In genomic region chr2:239934571-239935171, GRCh38 we compare ENCODE assay signal across 8 cellular contexts.
DNase-seq lines count a peak whose midpoint lies in the region; ATAC-seq and TF ChIP-seq lines count a peak whose summit lies in the region.

No MANE protein-coding gene starts in this region.

- no peaks in the 10 kb centered on the region for H3K36me3 Mint-ChIP-seq in CD4-positive, alpha-beta T cell (ENCODE audit: low read depth)

- CTCF ChIA-PET in CD4-positive, alpha-beta T cell (lab: Charles Lee), result interaction anchor here (0.8 to 1.7 kb wide), 9 partner anchors 8 to 62 kb away, joined by 3 to 6 read pairs (median 4); no protein-coding TSS in a partner anchor

- H3K27ac Mint-ChIP-seq in CD4-positive, alpha-beta T cell, result no peak overlapping the region

- H3K27me3 ChIP-seq in CD4-positive, alpha-beta T cell (ENCODE audit: control insufficient read depth, insufficient read depth, low read length), result no peaks in the 10 kb centered on the region
- H3K27me3 ChIP-seq in ascending aorta (no peaks in the 10 kb centered on the region), hepatocyte (no peaks in the 10 kb centered on the region), gastrocnemius medialis (no peaks in the 10 kb centered on the region)

- H3K4me1 Mint-ChIP-seq in CD4-positive, alpha-beta T cell (ENCODE audit: low read depth), result peaks cover 6% of the 10 kb centered on the region

- no peak overlapping the region for H3K27ac ChIP-seq in CD4-positive, alpha-beta T cell (ENCODE audit: low read depth, low read length)
- H3K27ac ChIP-seq in ascending aorta (no peak overlapping the region), hepatocyte (no peak overlapping the region), gastrocnemius medialis (no peak overlapping the region)

- H4K20me1 ChIP-seq in hepatocyte (ENCODE audit: insufficient read depth, poor library complexity, severe bottlenecking), result no peaks in the 10 kb centered on the region

- no peaks in the 10 kb centered on the region for H3K9me2 ChIP-seq in hepatocyte (replicated peaks; ENCODE audit: insufficient read depth)

- H3K36me3 ChIP-seq in ascending aorta (no peaks in the 10 kb centered on the region), hepatocyte (replicated peaks; ENCODE audit: insufficient read depth, low read depth) (no peaks in the 10 kb centered on the region), gastrocnemius medialis (no peaks in the 10 kb centered on the region)

- H3K4me3 ChIP-seq in ascending aorta (no peak overlapping the region), hepatocyte (no peak overlapping the region), gastrocnemius medialis (no peak overlapping the region)

- POLR2A ChIA-PET in CD4-positive, alpha-beta T cell (lab: Charles Lee), result interaction anchor here (1.2 kb wide), 1 partner anchor 10 kb away, joined by 5 read pairs; no protein-coding TSS in a partner anchor

- H3K4me1 ChIP-seq in ascending aorta, result no peaks in the 10 kb centered on the region
- H3K4me1 ChIP-seq in hepatocyte (ENCODE audit: insufficient read depth), result no peaks in the 10 kb centered on the region
- H3K4me1 ChIP-seq in gastrocnemius medialis, result no peaks in the 10 kb centered on the region

- no peaks in the 10 kb centered on the region for H3K27me3 Mint-ChIP-seq in CD4-positive, alpha-beta T cell

- intact Hi-C loops in CD4-positive, alpha-beta T cell (cut with DNase I, micrococcal nuclease), result loop anchor here (1.0 to 10.0 kb wide), 4 partner anchors 57 to 210 kb away; partner anchors contain the start of gene OTOS (in 2 of the 2)
- intact Hi-C loops in ascending aorta (cut with DNase I) (loop anchor here (1.0 kb wide), 1 partner anchor 57 kb away; no protein-coding TSS in a partner anchor), gastrocnemius medialis (cut with DNase I; ENCODE audit: low total_unique reads) (loop anchor here (1.0 to 10.0 kb wide), 2 partner anchors 57 to 210 kb away; partner anchors contain the start of gene OTOS)

- in situ Hi-C loops in gastrocnemius medialis (cut with MboI; ENCODE audit: low sequenced_read_pairs in 4 of 4), result loop anchor here in 2 of 4 donors (5.0 to 10.0 kb wide), 2 partner anchors 60 to 63 kb away; no protein-coding TSS in a partner anchor

- no peak overlapping the region for H2AFZ ChIP-seq in hepatocyte

- 49% methylated on average over 16 of the region's 19 CpGs for WGBS in hepatocyte (ENCODE audit: low lambda C conversion rate, missing lambda C conversion rate)

- no peak overlapping the region for H3K4me2 ChIP-seq in hepatocyte

- no peaks in the 10 kb centered on the region for H3K79me2 ChIP-seq in hepatocyte

- no peaks in the 10 kb centered on the region for H3K9me3 Mint-ChIP-seq in CD4-positive, alpha-beta T cell

- no peak overlapping the region for H3K4me3 Mint-ChIP-seq in CD4-positive, alpha-beta T cell

- no peak for TF ChIP-seq POLR2A in gastrocnemius medialis (IDR thresholded peaks at IDR 0.05)

- no peaks in the 10 kb centered on the region for H3K9me3 ChIP-seq in CD4-positive, alpha-beta T cell (ENCODE audit: control insufficient read depth, low read length)
- H3K9me3 ChIP-seq in ascending aorta (no peaks in the 10 kb centered on the region), hepatocyte (ENCODE audit: low read depth) (no peaks in the 10 kb centered on the region), gastrocnemius medialis (no peaks in the 10 kb centered on the region)

- peak; percentile 70 for TF ChIP-seq CTCF in CD4-positive, alpha-beta T cell (IDR thresholded peaks at IDR 0.05)
- TF ChIP-seq CTCF in ascending aorta (IDR thresholded peaks at IDR 0.05) (peak; percentile 62 to 74 (median 66)), hepatocyte (IDR thresholded peaks at IDR 0.05; ENCODE audit: poor library complexity) (peak; percentile 67), gastrocnemius medialis (IDR thresholded peaks at IDR 0.05 in 4 of 5, conservative IDR thresholded peaks at IDR 0.05 in 1 of 5) (peak; percentile 54 to 78 (median 71))

- DNase-seq in CD4-positive, alpha-beta T cell, result peak; percentile 31 to 58 (median 48)
- DNase-seq in HUDEP-2 (lab: John Stamatoyannopoulos, UW; ENCODE audit: unreplicated experiment in 76 of 76) (peak in 50 of 76 experiments; percentile 3 to 62 (median 24)), T-helper 1 cell (peak in 4 of 5 donors; percentile 24 to 69 (median 46)), ascending aorta (ENCODE audit: low spot score in 2 of 2) (peak in 1 of 2 donors; percentile 83), hepatocyte (ENCODE audit: low spot score) (peak; percentile 67), gastrocnemius medialis (peak; percentile 35 to 71), foreskin melanocyte (no peak)

- peak; percentile 84 for ATAC-seq in CD4-positive, alpha-beta T cell (ENCODE audit: poor library complexity)
- peak; percentile 69 to 89 for ATAC-seq in gastrocnemius medialis
- no peak for ATAC-seq in GM21576 (IDR thresholded peaks at IDR 0.05; ENCODE audit: unreplicated experiment)
